ENCODE assay signal across 13 cellular contexts in the genomic region with DNA sequence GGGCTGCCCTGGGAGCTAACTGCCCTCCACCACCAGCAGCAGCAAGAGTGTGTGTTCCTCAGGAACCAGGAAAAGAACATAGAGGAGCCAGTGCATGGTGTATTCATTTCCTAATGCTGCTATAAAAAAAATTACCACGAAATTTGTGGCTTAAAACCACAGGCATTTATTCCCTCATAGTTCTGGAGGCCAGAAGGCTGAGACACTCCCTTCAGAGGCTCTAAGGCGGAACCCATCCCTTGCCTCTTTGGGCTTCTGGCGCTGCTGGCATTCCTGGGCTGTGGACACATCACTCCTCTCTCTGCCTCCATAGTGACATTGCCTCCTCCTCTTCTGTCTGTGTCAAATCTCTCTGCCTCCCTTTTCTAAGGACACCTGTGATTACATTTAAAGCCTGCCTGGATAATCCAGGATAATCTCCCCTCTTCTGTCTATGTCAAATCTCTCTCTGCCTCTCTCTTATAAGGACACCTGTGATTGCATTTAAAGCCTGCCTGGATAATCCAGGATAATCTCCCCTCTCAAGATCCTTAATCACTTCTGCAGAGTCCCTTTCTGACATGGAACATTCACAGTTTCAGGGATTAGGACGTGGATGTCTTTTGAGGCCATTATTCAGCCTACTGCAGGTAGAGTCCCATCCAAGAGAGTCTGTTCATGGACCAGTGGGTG. TPM values are rescaled to one million over a fixed set of nuclear protein-coding genes. Genes with fewer than 3 reads are reported as not detected.
DNase-seq lines count a peak whose midpoint lies in the region; ATAC-seq, FAIRE-seq and TF ChIP-seq lines count a peak whose summit lies in the region.
"Had no signal": no experiment of that assay in that cellular context is flagged by ENCODE, and none has a peak within 500 bp of the region (broad histone marks: within the 10 kb centered on the region; RNA-seq: fewer than 3 reads in every experiment).

No MANE protein-coding gene starts in this region.

- no peak for FAIRE-seq in GM19239 (lab: Jason Lieb, UNC)
- FAIRE-seq: A204.1 had no signal

- H3K27ac ChIP-seq in WERI-Rb-1 = no peak overlapping the region

- TF ChIP-seq CTCF in WERI-Rb-1 (IDR thresholded peaks at IDR 0.05; ENCODE audit: low read depth, low read length) = no peak
- TF ChIP-seq CTCF in omental fat pad (IDR thresholded peaks at IDR 0.05) = no peak

- H3K27me3 Mint-ChIP-seq in activated naive CD8-positive, alpha-beta T cell treated with anti-CD3 and anti-CD28 coated beads for 36 hours = peaks cover 6% of the 10 kb centered on the region

- no peak for ATAC-seq in omental fat pad (ENCODE audit: low FRiP score)

- H3K27ac Mint-ChIP-seq in activated naive CD8-positive, alpha-beta T cell treated with anti-CD3 and anti-CD28 coated beads for 36 hours = no peak overlapping the region

- H3K9me3 ChIP-seq in WERI-Rb-1 (ENCODE audit: severe bottlenecking) = no peaks in the 10 kb centered on the region

- H3K4me3 ChIP-seq in WERI-Rb-1 (ENCODE audit: low read depth, low read length) = no peak overlapping the region

- H3K4me3 Mint-ChIP-seq in activated naive CD8-positive, alpha-beta T cell treated with anti-CD3 and anti-CD28 coated beads for 36 hours = no peak overlapping the region

- H3K9me3 Mint-ChIP-seq in activated naive CD8-positive, alpha-beta T cell treated with anti-CD3 and anti-CD28 coated beads for 36 hours = no peaks in the 10 kb centered on the region

- no peaks in the 10 kb centered on the region for H3K4me1 Mint-ChIP-seq in activated naive CD8-positive, alpha-beta T cell treated with anti-CD3 and anti-CD28 coated beads for 36 hours

- DNase-seq in A172 (ENCODE audit: low spot score) (peak; percentile 45), HK-2 (ENCODE audit: unreplicated experiment) (peak; percentile 39), WERI-Rb-1 (peak; percentile 71), hepatic stellate cell (ENCODE audit: low spot score) (peak; percentile 21), GM19239 (ENCODE audit: insufficient read length, low spot score) (no peak), NCI-H345 treated with DMSO at 0.1 percent for 48 hours (lab: John Stamatoyannopoulos, UW; ENCODE audit: unreplicated experiment) (no peak), omental fat pad (ENCODE audit: low spot score) (no peak)
- DNase-seq in activated naive CD8-positive, alpha-beta T cell treated with anti-CD3 and anti-CD28 coated beads for 36 hours = no peak
- DNase-seq: activated naive CD4-positive, alpha-beta T cell; cortex of kidney; mesendoderm; substantia nigra had no signal

- peaks cover 70% of the 10 kb centered on the region for H3K27me3 ChIP-seq in WERI-Rb-1 (ENCODE audit: insufficient read depth, low read depth, severe bottlenecking)

- H3K36me3 Mint-ChIP-seq in activated naive CD8-positive, alpha-beta T cell treated with anti-CD3 and anti-CD28 coated beads for 36 hours = no peaks in the 10 kb centered on the region

- no peaks in the 10 kb centered on the region for H3K36me3 ChIP-seq in WERI-Rb-1

RNA-seq across cellular contexts. Expression of a gene that starts 54.7 kb away (rescaled TPM):
- 38.8 and 62.8 TPM in 2 replicates for total RNA-seq in A172 (2014; rRNA removed; shearing (Covaris generic))
- total RNA-seq in activated naive CD8-positive, alpha-beta T cell treated with anti-CD3 and anti-CD28 coated beads for 36 hours = 10 to 100 TPM; 31.5 to 31.9 TPM
- 10 to 100 TPM; 11.4 to 19.5 (median 14.7) TPM for total RNA-seq in omental fat pad

RNA-seq across cellular contexts. Expression of a gene that starts 54.8 kb away (rescaled TPM):
- 15.6 and 20.9 TPM in 2 replicates for total RNA-seq in A172 (2014; rRNA removed; shearing (Covaris generic))
- total RNA-seq in activated naive CD8-positive, alpha-beta T cell treated with anti-CD3 and anti-CD28 coated beads for 36 hours = 10 to 100 TPM; 26.8 to 29.2 TPM
- 10 to 100 TPM; 11.2 to 25.1 (median 15.2) TPM for total RNA-seq in omental fat pad

Comparison
In these comparisons a context has a peak if more than half of its experiments do, and no peak if none do; other contexts are left out.
1. DNase-seq: peak in A172 (single experiment), HK-2 (single experiment), WERI-Rb-1 (single experiment) and hepatic stellate cell (single experiment); none in GM19239 (single experiment), activated naive CD8-positive, alpha-beta T cell treated with anti-CD3 and anti-CD28 coated beads for 36 hours (single experiment), NCI-H345 treated with DMSO at 0.1 percent for 48 hours (single experiment) and omental fat pad (single experiment).